In the genomic region with DNA sequence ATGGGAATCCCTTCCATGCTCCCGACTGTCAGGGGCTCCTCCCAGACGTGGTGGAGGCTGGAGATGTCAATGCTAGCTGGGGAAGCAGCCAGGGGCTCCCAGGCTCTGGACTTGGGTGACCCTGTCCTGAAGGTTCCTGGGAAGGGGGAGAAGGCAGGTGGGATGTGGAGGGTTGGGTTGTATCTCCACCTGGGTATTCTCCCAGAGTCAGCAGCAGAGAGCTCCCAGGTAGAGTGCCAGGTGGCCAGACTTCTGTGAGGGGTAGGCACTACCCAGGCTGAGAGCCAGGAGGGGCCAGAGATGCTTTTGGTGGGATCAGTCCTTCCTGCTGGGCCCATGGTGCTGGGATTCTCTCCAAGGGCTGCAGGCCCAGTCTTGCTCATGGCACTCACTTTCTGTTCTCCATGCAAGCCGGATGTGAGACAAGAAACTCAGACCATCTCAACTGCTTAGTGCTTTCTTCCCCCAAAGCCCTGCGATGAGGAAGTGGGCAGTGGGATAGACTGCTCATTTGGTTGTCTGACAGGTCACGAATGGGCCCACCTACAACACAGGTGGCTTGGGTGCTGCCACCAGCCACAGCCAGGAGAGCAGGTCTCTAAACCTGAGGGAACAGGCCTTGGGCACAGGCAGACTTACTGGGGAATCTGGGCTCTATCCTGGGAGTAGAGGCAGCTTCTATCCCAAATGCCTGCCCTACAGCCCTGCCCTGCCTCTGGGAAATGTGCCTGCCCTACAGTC, we compare ENCODE assay signal across 10 cellular contexts. TPM values are rescaled to one million over a fixed set of nuclear protein-coding genes. Genes with fewer than 3 reads are reported as not detected.
DNase-seq lines count a peak whose midpoint lies in the region; ATAC-seq and TF ChIP-seq lines count a peak whose summit lies in the region.
"Had no signal": no experiment of that assay in that cellular context is flagged by ENCODE, and none has a peak within 500 bp of the region (broad histone marks: within the 10 kb centered on the region; RNA-seq: fewer than 3 reads in every experiment).

No MANE protein-coding gene starts in this region.

- no CpG with 5 or more reads among the region's 5 CpGs for WGBS in IMR-90 (ENCODE audit: extremely low coverage in 2 of 2, insufficient read length in 1 of 2), 2 experiments
- 73 to 78% methylated on average over 5 of the region's 5 CpGs for WGBS in lung, 2 donors

- H2AK5ac ChIP-seq in IMR-90 (ENCODE audit: low read depth, low read length) = peak overlapping the region; percentile 99

- no peak for DNase-seq in IMR-90
- DNase-seq in lung (ENCODE audit: low spot score) = peak; percentile 26
- no peak for DNase-seq in SK-N-DZ (ENCODE audit: low spot score)
- DNase-seq in GDM1 (lab: John Stamatoyannopoulos, UW) = no peak
- no peak for DNase-seq in natural killer cell treated with Interleukin-12 subunit alpha and Interleukin-12 subunit beta and Interleukin-15 and Interleukin-18, amount 100 ng/mL, for 72 hours (ENCODE audit: low spot score)
- DNase-seq in dedifferentiated amniotic fluid mesenchymal stem cell (ENCODE audit: extremely low spot score) = no peak
- DNase-seq: NCI-H82, psoas muscle had no signal

- H3K36me3 ChIP-seq in IMR-90 (ENCODE audit: control insufficient read depth, insufficient read depth, low read length) (no peaks in the 10 kb centered on the region), lung (ENCODE audit: control insufficient read depth in 2 of 2, insufficient read depth in 2 of 2, low read length in 2 of 2) (peaks cover 2 to 8% of the 10 kb centered on the region in 2 donors)

- H3K79me1 ChIP-seq in IMR-90 (ENCODE audit: low read depth in 1 of 2, low read length in 2 of 2) = peaks cover 0 to 36% of the 10 kb centered on the region in 2 experiments; a peak in 2 of 4 replicates

- H3K9ac ChIP-seq in IMR-90 (ENCODE audit: low read depth, low read length) = no peak overlapping the region

- peaks cover 60% of the 10 kb centered on the region for H3K9me1 ChIP-seq in IMR-90 (ENCODE audit: insufficient read depth, low read length)

- H3K9me3 Mint-ChIP-seq in natural killer cell treated with Interleukin-12 subunit alpha and Interleukin-12 subunit beta and Interleukin-15 and Interleukin-18, amount 100 ng/mL, for 72 hours = no peaks in the 10 kb centered on the region

- H3K36me3 Mint-ChIP-seq in natural killer cell treated with Interleukin-12 subunit alpha and Interleukin-12 subunit beta and Interleukin-15 and Interleukin-18, amount 100 ng/mL, for 72 hours = no peaks in the 10 kb centered on the region

- TF ChIP-seq CTCF in IMR-90 (conservative IDR thresholded peaks at IDR 0.05; ENCODE audit: low read depth, low read length) = no peak
- no peak for TF ChIP-seq CTCF in lung (IDR thresholded peaks at IDR 0.05; ENCODE audit: control extremely low read depth, extremely low read depth)

- H3K18ac ChIP-seq in IMR-90 (ENCODE audit: low read depth, low read length) = peak overlapping the region; percentile 45; the same call in 1 of the 2 replicates

- peak overlapping the region; percentile 92 for H3K4ac ChIP-seq in IMR-90 (ENCODE audit: low read depth, low read length)

- no peak overlapping the region for H3K4me3 Mint-ChIP-seq in natural killer cell treated with Interleukin-12 subunit alpha and Interleukin-12 subunit beta and Interleukin-15 and Interleukin-18, amount 100 ng/mL, for 72 hours

- H3K14ac ChIP-seq in IMR-90 (replicated peaks; ENCODE audit: low read depth, low read length) = peak overlapping the region; percentile 69

- ATAC-seq in GM18858 (IDR thresholded peaks at IDR 0.05; ENCODE audit: unreplicated experiment) = peak; percentile 75
- peak; percentile 65 for ATAC-seq in GM21576 (IDR thresholded peaks at IDR 0.05; ENCODE audit: unreplicated experiment)
- ATAC-seq in IMR-90 (ENCODE audit: low read depth) = no peak
- no peak for ATAC-seq in lung (ENCODE audit: insufficient read depth, low FRiP score)
- no peak for ATAC-seq in natural killer cell treated with Interleukin-12 subunit alpha and Interleukin-12 subunit beta and Interleukin-15 and Interleukin-18, amount 100 ng/mL, for 72 hours
- ATAC-seq: psoas muscle had no signal

- intact Hi-C loops in IMR-90 (cut with micrococcal nuclease) = no loop called here

- peak overlapping the region; percentile 60; the same call in 1 of the 2 replicates for H3K56ac ChIP-seq in IMR-90 (ENCODE audit: extremely low read depth, insufficient read depth, low read length)

- H2BK20ac ChIP-seq in IMR-90 (ENCODE audit: low read depth, low read length) = peak overlapping the region; percentile 89

- H3K4me3 ChIP-seq in IMR-90 (ENCODE audit: insufficient read depth, low read depth, low read length) (no peak overlapping the region), lung (no peak overlapping the region)
- H3K4me3 ChIP-seq: psoas muscle had no signal

- peak overlapping the region; percentile 52; the same call in 1 of the 2 replicates for H4K5ac ChIP-seq in IMR-90 (ENCODE audit: low read depth, low read length)

- TF ChIP-seq RAD21 in IMR-90 (IDR thresholded peaks at IDR 0.05; ENCODE audit: low read length) = no peak

- H3K27ac Mint-ChIP-seq in natural killer cell treated with Interleukin-12 subunit alpha and Interleukin-12 subunit beta and Interleukin-15 and Interleukin-18, amount 100 ng/mL, for 72 hours = no peak overlapping the region

- peaks cover 40% of the 10 kb centered on the region for H3K4me1 ChIP-seq in IMR-90 (ENCODE audit: control insufficient read depth, insufficient read depth, low read length)
- no peaks in the 10 kb centered on the region for H3K4me1 ChIP-seq in lung (ENCODE audit: control insufficient read depth in 2 of 2, insufficient read depth in 2 of 2, low read length in 2 of 2)

- no peak overlapping the region for H2AFZ ChIP-seq in IMR-90 (replicated peaks; ENCODE audit: low read length, poor library complexity)

- no peaks in the 10 kb centered on the region for H4K20me1 ChIP-seq in IMR-90 (ENCODE audit: insufficient read depth, low read length)

- POLR2A ChIA-PET in IMR-90 (lab: Charles Lee; ENCODE audit: unreplicated experiment) = no interaction called here

- H4K8ac ChIP-seq in IMR-90 (ENCODE audit: low read depth in 2 of 2, low read length in 2 of 2) = peak overlapping the region; percentile 74 to 76

- dilution Hi-C loops in IMR-90 (cut with HindIII; ENCODE audit: low sequenced_read_pairs, unreplicated experiment) = no loop called here

- CTCF ChIA-PET in IMR-90 (lab: Yijun Ruan, JAX) = no interaction called here

- H3K23ac ChIP-seq in IMR-90 (ENCODE audit: low read depth, low read length) = peak overlapping the region; percentile 50; the same call in 1 of the 2 replicates

- peaks cover 0 to 3% of the 10 kb centered on the region in 2 donors for H3K27me3 Mint-ChIP-seq in natural killer cell treated with Interleukin-12 subunit alpha and Interleukin-12 subunit beta and Interleukin-15 and Interleukin-18, amount 100 ng/mL, for 72 hours

- H2AK9ac ChIP-seq in IMR-90 (replicated peaks; ENCODE audit: low read depth, low read length, poor library complexity) = peak overlapping the region; percentile 55

- no peak overlapping the region for H3K4me2 ChIP-seq in IMR-90 (ENCODE audit: low read depth, low read length)

- no peak for TF ChIP-seq POLR2A in IMR-90 (IDR thresholded peaks at IDR 0.05; ENCODE audit: low read depth, low read length)

- BruUV-seq in IMR-90 (replicated peaks; lab: Mats Ljungman, UMichigan) = no TSS peak

- peak overlapping the region; percentile 99; the same call in 2 of the 3 replicates for H2BK15ac ChIP-seq in IMR-90 (ENCODE audit: low read depth, low read length)

- peak overlapping the region; percentile 95 for H2BK120ac ChIP-seq in IMR-90 (ENCODE audit: low read depth, low read length)

- in situ Hi-C loops in IMR-90 (cut with MboI; ENCODE audit: low sequenced_read_pairs) = no loop called here

- H3K4me1 Mint-ChIP-seq in natural killer cell treated with Interleukin-12 subunit alpha and Interleukin-12 subunit beta and Interleukin-15 and Interleukin-18, amount 100 ng/mL, for 72 hours (ENCODE audit: low read depth in 2 of 2) = peaks cover 9 to 15% of the 10 kb centered on the region in 2 donors

- H3K27ac ChIP-seq in IMR-90 (ENCODE audit: insufficient read depth, low read length) (peak overlapping the region; percentile 81), lung (ENCODE audit: low read depth in 1 of 2, low read length in 1 of 2) (no peak overlapping the region)
- H3K27ac ChIP-seq: psoas muscle had no signal

- H3K27me3 ChIP-seq in IMR-90 (ENCODE audit: control insufficient read depth, insufficient read depth, low read length) (no peaks in the 10 kb centered on the region), lung (ENCODE audit: control insufficient read depth, insufficient read depth) (no peaks in the 10 kb centered on the region)

- peak overlapping the region; percentile 84 for H4K91ac ChIP-seq in IMR-90 (ENCODE audit: insufficient read depth, low read depth, low read length)

- H3K9me3 ChIP-seq in IMR-90 (ENCODE audit: control insufficient read depth, insufficient read depth, low read length) (no peaks in the 10 kb centered on the region), lung (ENCODE audit: control insufficient read depth in 2 of 2, insufficient read depth in 1 of 2, low read length in 1 of 2) (no peaks in the 10 kb centered on the region)
- H3K9me3 ChIP-seq: psoas muscle had no signal

- H2BK5ac ChIP-seq in IMR-90 (ENCODE audit: low read depth, low read length, poor library complexity, severe bottlenecking) = peak overlapping the region; percentile 78

TF ChIP-seq in IMR-90, 13 proteins besides CTCF, POLR2A, EP300 and RAD21 (continues in another document):
- TF ChIP-seq MAZ (IDR thresholded peaks at IDR 0.05; ENCODE audit: borderline replicate concordance, low read depth, low read length) (no peak), SMC3 (IDR thresholded peaks at IDR 0.05; ENCODE audit: low read depth, low read length) (no peak), BHLHE40 (IDR thresholded peaks at IDR 0.05; ENCODE audit: low read depth, low read length) (no peak)
- TF ChIP-seq, protein P1, sequence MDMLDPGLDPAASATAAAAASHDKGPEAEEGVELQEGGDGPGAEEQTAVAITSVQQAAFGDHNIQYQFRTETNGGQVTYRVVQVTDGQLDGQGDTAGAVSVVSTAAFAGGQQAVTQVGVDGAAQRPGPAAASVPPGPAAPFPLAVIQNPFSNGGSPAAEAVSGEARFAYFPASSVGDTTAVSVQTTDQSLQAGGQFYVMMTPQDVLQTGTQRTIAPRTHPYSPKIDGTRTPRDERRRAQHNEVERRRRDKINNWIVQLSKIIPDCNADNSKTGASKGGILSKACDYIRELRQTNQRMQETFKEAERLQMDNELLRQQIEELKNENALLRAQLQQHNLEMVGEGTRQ (IDR thresholded peaks at IDR 0.05; ENCODE audit: low read depth, low read length) = no peak

RNA-seq across cellular contexts. Expression of a gene that starts 52.5 kb away (rescaled TPM):
- total RNA-seq in IMR-90 (2012; rRNA removed) = 0.18 and 0.28 TPM in 2 replicates
- 0.14 and 0.36 TPM in 2 replicates for polyA plus RNA-seq in IMR-90 (2012; rRNA removed)
- polyA plus RNA-seq in IMR-90 (2012; cell fraction: cytosol; rRNA removed) = 0.11 and 0.74 TPM in 2 replicates
- 0.57 and 1.0 TPM in 2 replicates for polyA plus RNA-seq in IMR-90 (2012; cell fraction: nucleus; rRNA removed; ENCODE audit: low replicate concordance)
- under 1 TPM; 0.40 to 0.80 TPM for total RNA-seq in lung
- under 1 TPM; 0.12 to 0.25 TPM for polyA plus RNA-seq in lung
- polyA plus RNA-seq in SK-N-DZ (2014; cell fraction: cytosol; rRNA removed) = 0.45 and 2.1 TPM in 2 replicates
- 0.59 and 3.4 TPM in 2 replicates for polyA plus RNA-seq in SK-N-DZ (2014; cell fraction: nucleus; rRNA removed)
- total RNA-seq in natural killer cell treated with Interleukin-12 subunit alpha and Interleukin-12 subunit beta and Interleukin-15 and Interleukin-18, amount 100 ng/mL, for 72 hours = under 1 TPM in 1 of 2 donors, not detected in 1; 0.10 TPM

Comparison
In these comparisons a context has a peak if more than half of its experiments do, and no peak if none do; other contexts are left out.
1. ATAC-seq: peak in GM18858 (single experiment) and GM21576 (single experiment); none in IMR-90 (single experiment), lung (single experiment) and natural killer cell treated with Interleukin-12 subunit alpha and Interleukin-12 subunit beta and Interleukin-15 and Interleukin-18, amount 100 ng/mL, for 72 hours (0 of 2).